In genomic region chr16:2516391-2517240, GRCh38 we compare ENCODE assay signal across 8 cellular contexts. TPM values are rescaled to one million over a fixed set of nuclear protein-coding genes. Genes with fewer than 3 reads are reported as not detected.
DNase-seq lines count a peak whose midpoint lies in the region; ATAC-seq, FAIRE-seq and TF ChIP-seq lines count a peak whose summit lies in the region.

No MANE protein-coding gene starts in this region.

- H3K4me2 ChIP-seq in endothelial cell of umbilical vein (ENCODE audit: insufficient read depth, low read length) (no peak overlapping the region), osteoblast (ENCODE audit: insufficient read depth, low read length) (peak overlapping the region; percentile 99)

- H3K4me3 ChIP-seq in Caco-2 (ENCODE audit: low read depth, low read length) (no peak overlapping the region), Peyer's patch (peak overlapping the region in 3 of 4 donors; percentile 13 to 33 (median 15)), endothelial cell of umbilical vein (replicated peaks in 1 of 3; ENCODE audit: insufficient read depth in 1 of 3, low read depth in 1 of 3, low read length in 3 of 3) (no peak overlapping the region), osteoblast (ENCODE audit: insufficient read depth, low read length) (peak overlapping the region; percentile 30)

- H3K27me3 ChIP-seq in Caco-2 (replicated peaks; ENCODE audit: control insufficient read depth, insufficient read depth, low read length) (no peaks in the 10 kb centered on the region), Peyer's patch (no peaks in the 10 kb centered on the region), endothelial cell of umbilical vein (ENCODE audit: control insufficient read depth in 2 of 2, insufficient read depth in 2 of 2, low read length in 2 of 2) (no peaks in the 10 kb centered on the region), osteoblast (ENCODE audit: insufficient read depth, low read length) (no peaks in the 10 kb centered on the region)

- intact Hi-C loops in Caco-2 (cut with micrococcal nuclease; ENCODE audit: unreplicated experiment): no loop called here
- intact Hi-C loops in endothelial cell of umbilical vein (cut with micrococcal nuclease): no loop called here

- peak overlapping the region; percentile 86 for H3K4me3 Mint-ChIP-seq in Caco-2 (ENCODE audit: unreplicated experiment)

- TF ChIP-seq POLR2A in Peyer's patch (IDR thresholded peaks at IDR 0.05) (no peak), endothelial cell of umbilical vein (IDR thresholded peaks at IDR 0.05; ENCODE audit: low read depth, low read length) (no peak)

- peak overlapping the region; percentile 88 to 100 (median 99) for H3K27ac ChIP-seq in Peyer's patch
- H3K27ac ChIP-seq in endothelial cell of umbilical vein (ENCODE audit: insufficient read depth, low read depth, low read length): no peak overlapping the region
- H3K27ac ChIP-seq in osteoblast (ENCODE audit: low read depth, low read length): peak overlapping the region; percentile 41

- peak; percentile 83 for FAIRE-seq in endothelial cell of umbilical vein (lab: Jason Lieb, UNC)

- dilution Hi-C loops in endothelial cell of umbilical vein (cut with MboI; ENCODE audit: extremely low pct_ligation_motif_present, low sequenced_read_pairs): no loop called here

- peaks cover 32% of the 10 kb centered on the region for H3K4me1 Mint-ChIP-seq in Caco-2 (ENCODE audit: low read depth, unreplicated experiment)

- H3K27me3 Mint-ChIP-seq in Caco-2 (ENCODE audit: insufficient read depth, unreplicated experiment): no peaks in the 10 kb centered on the region

- H3K27ac Mint-ChIP-seq in Caco-2 (ENCODE audit: unreplicated experiment): peak overlapping the region; percentile 87

- H3K4me1 ChIP-seq in Caco-2 (peaks cover 29% of the 10 kb centered on the region), Peyer's patch (peaks cover 0 to 77% (median 48%) of the 10 kb centered on the region in 4 donors), endothelial cell of umbilical vein (ENCODE audit: control insufficient read depth, extremely low read depth, insufficient read depth, low read length) (peaks cover 34% of the 10 kb centered on the region), osteoblast (ENCODE audit: insufficient read depth, low read length) (peaks cover 46% of the 10 kb centered on the region)

- POLR2A ChIA-PET in Caco-2 (lab: Charles Lee) (no interaction called here), endothelial cell of umbilical vein (lab: Charles Lee) (interaction anchor here (0.8 kb wide), 1 partner anchor 166 kb away, joined by 3 read pairs; the partner anchor contains the start of gene KCTD5)

- no peak overlapping the region for H3K9ac ChIP-seq in endothelial cell of umbilical vein (replicated peaks; ENCODE audit: extremely low read depth, insufficient read depth, low read length)

- DNase-seq in Caco-2: no peak
- DNase-seq in Peyer's patch: no peak
- DNase-seq in endothelial cell of umbilical vein (ENCODE audit: low read depth, low spot score): peak; percentile 23
- DNase-seq in osteoblast (ENCODE audit: insufficient read length, low spot score, missing footprints): peak; percentile 95
- DNase-seq in NCI-H2081 (lab: John Stamatoyannopoulos, UW): no peak

- H3K36me3 ChIP-seq in Caco-2 (ENCODE audit: control insufficient read depth, insufficient read depth, low read length) (peaks cover 3% of the 10 kb centered on the region), Peyer's patch (peaks cover 0 to 12% (median 0%) of the 10 kb centered on the region in 3 donors), endothelial cell of umbilical vein (ENCODE audit: control insufficient read depth in 2 of 2, extremely low read depth in 1 of 2, insufficient read depth in 2 of 2, low read length in 2 of 2) (peaks cover 0 to 2% of the 10 kb centered on the region in 2 experiments), osteoblast (ENCODE audit: insufficient read depth, low read length) (peaks cover 9% of the 10 kb centered on the region)

- TF ChIP-seq CTCF in Caco-2 (IDR thresholded peaks at IDR 0.05; ENCODE audit: insufficient read depth in 1 of 2, low read depth in 1 of 2, low read length in 1 of 2, severe bottlenecking in 1 of 2, unreplicated experiment in 1 of 2): no peak
- no peak for TF ChIP-seq CTCF in Peyer's patch (IDR thresholded peaks at IDR 0.05)
- TF ChIP-seq CTCF in endothelial cell of umbilical vein (IDR thresholded peaks at IDR 0.05; ENCODE audit: extremely low read depth in 1 of 2, insufficient read depth in 1 of 2, low read depth in 1 of 2, low read length in 2 of 2): no peak
- TF ChIP-seq CTCF in osteoblast (IDR thresholded peaks at IDR 0.05; ENCODE audit: extremely low read depth, low read depth, low read length): no peak

- peaks cover 72% of the 10 kb centered on the region for H3K36me3 Mint-ChIP-seq in Caco-2 (ENCODE audit: insufficient read depth, unreplicated experiment)

- BruUV-seq in Caco-2 (replicated peaks; lab: Mats Ljungman, UMichigan) (no TSS peak), endothelial cell of umbilical vein (replicated peaks; lab: Mats Ljungman, UMichigan) (no TSS peak)

- no peaks in the 10 kb centered on the region for H3K9me1 ChIP-seq in endothelial cell of umbilical vein (replicated peaks; ENCODE audit: control insufficient read depth, extremely low read depth, insufficient read depth, low read length)

- CTCF ChIA-PET in Caco-2 (lab: Charles Lee): no interaction called here
- CTCF ChIA-PET in endothelial cell of umbilical vein (lab: Charles Lee): interaction anchor here (1.1 kb wide), 1 partner anchor 15 kb away, joined by 4 read pairs; no protein-coding TSS in a partner anchor

- peaks cover 66% of the 10 kb centered on the region for H3K79me2 ChIP-seq in endothelial cell of umbilical vein (ENCODE audit: control insufficient read depth, insufficient read depth, low read length)
- peaks cover 72% of the 10 kb centered on the region for H3K79me2 ChIP-seq in osteoblast (ENCODE audit: insufficient read depth, low read length)

- H2AFZ ChIP-seq in endothelial cell of umbilical vein (ENCODE audit: low read depth, low read length): no peak overlapping the region
- H2AFZ ChIP-seq in osteoblast (ENCODE audit: low read length): no peak overlapping the region

- ATAC-seq in HG03378 (IDR thresholded peaks at IDR 0.05; ENCODE audit: unreplicated experiment): no peak
- no peak for ATAC-seq in GM21717 (IDR thresholded peaks at IDR 0.05; ENCODE audit: unreplicated experiment)
- ATAC-seq in GM21576 (IDR thresholded peaks at IDR 0.05; ENCODE audit: unreplicated experiment): no peak

- H3K9me3 Mint-ChIP-seq in Caco-2 (ENCODE audit: unreplicated experiment): no peaks in the 10 kb centered on the region

- H4K20me1 ChIP-seq in endothelial cell of umbilical vein (replicated peaks; ENCODE audit: control insufficient read depth, extremely low read depth, insufficient read depth, low read length): peaks cover 2% of the 10 kb centered on the region
- H4K20me1 ChIP-seq in osteoblast (ENCODE audit: insufficient read depth, low read length): peaks cover 57% of the 10 kb centered on the region

- no peaks in the 10 kb centered on the region for H3K9me3 ChIP-seq in Caco-2
- H3K9me3 ChIP-seq in Peyer's patch: no peaks in the 10 kb centered on the region
- H3K9me3 ChIP-seq in endothelial cell of umbilical vein (replicated peaks; ENCODE audit: control insufficient read depth, insufficient read depth, low read length): no peaks in the 10 kb centered on the region
- H3K9me3 ChIP-seq in osteoblast (ENCODE audit: low read depth, low read length): no peaks in the 10 kb centered on the region

RNA-seq across cellular contexts. Expression of gene ATP6V0C, which starts 2.9 kb away (rescaled TPM):
- 200 and 204 TPM in 2 replicates for total RNA-seq in Caco-2 (2022)
- 100 to 1,000 TPM in 2 of 4 donors, 10 to 100 TPM in 2; 27.2 to 116 (median 101) TPM for total RNA-seq in Peyer's patch
- 187 and 194 TPM in 2 replicates for total RNA-seq in endothelial cell of umbilical vein
- 122 and 146 TPM in 2 replicates for polyA plus RNA-seq in endothelial cell of umbilical vein
- polyA plus RNA-seq in endothelial cell of umbilical vein (2011; cell fraction: cytosol; rRNA removed): 82.0 and 82.5 TPM in 2 replicates
- 37.3 and 44.2 TPM in 2 replicates for polyA plus RNA-seq in endothelial cell of umbilical vein (2011; cell fraction: nucleus; rRNA removed)
- polyA plus RNA-seq in endothelial cell of umbilical vein (2012): 209 and 256 TPM in 2 replicates
- polyA minus RNA-seq in endothelial cell of umbilical vein: 31.4 and 43.3 TPM in 2 replicates
- polyA minus RNA-seq in endothelial cell of umbilical vein (2011; cell fraction: cytosol; rRNA and poly(A)+ RNA removed): 112 TPM
- 19.4 and 31.2 TPM in 2 replicates for polyA minus RNA-seq in endothelial cell of umbilical vein (2011; cell fraction: nucleus; rRNA and poly(A)+ RNA removed)
- 18.8 and 22.7 TPM in 2 replicates for total RNA-seq in osteoblast

RNA-seq across cellular contexts. Expression of gene AMDHD2, which starts 3.6 kb away (rescaled TPM):
- 62.3 and 67.2 TPM in 2 replicates for total RNA-seq in Caco-2 (2022)
- total RNA-seq in Peyer's patch: 100 to 1,000 TPM in 1 of 4 donors, 10 to 100 TPM in 3; 56.0 to 173 (median 83.8) TPM
- total RNA-seq in endothelial cell of umbilical vein: 54.5 and 59.5 TPM in 2 replicates
- polyA plus RNA-seq in endothelial cell of umbilical vein: 39.4 and 58.2 TPM in 2 replicates
- polyA plus RNA-seq in endothelial cell of umbilical vein (2011; cell fraction: cytosol; rRNA removed): 13.6 and 21.4 TPM in 2 replicates
- 188 and 225 TPM in 2 replicates for polyA plus RNA-seq in endothelial cell of umbilical vein (2011; cell fraction: nucleus; rRNA removed)
- 24.1 and 27.6 TPM in 2 replicates for polyA plus RNA-seq in endothelial cell of umbilical vein (2012)
- 22.5 and 34.3 TPM in 2 replicates for polyA minus RNA-seq in endothelial cell of umbilical vein
- 14.8 TPM for polyA minus RNA-seq in endothelial cell of umbilical vein (2011; cell fraction: cytosol; rRNA and poly(A)+ RNA removed)
- polyA minus RNA-seq in endothelial cell of umbilical vein (2011; cell fraction: nucleus; rRNA and poly(A)+ RNA removed): 46.0 and 79.6 TPM in 2 replicates
- total RNA-seq in osteoblast: 88.4 and 94.8 TPM in 2 replicates

RNA-seq across cellular contexts. Expression of gene CEMP1, which starts 14.6 kb away (rescaled TPM):
- 0.63 and 0.68 TPM in 2 replicates for total RNA-seq in Caco-2 (2022)
- 10 to 100 TPM in 1 of 4 donors, 1 to 10 TPM in 1, not detected in 2; 9.4 to 11.4 TPM for total RNA-seq in Peyer's patch
- total RNA-seq in endothelial cell of umbilical vein: not detected in 2 replicates
- not detected in 2 replicates for polyA plus RNA-seq in endothelial cell of umbilical vein
- not detected in 2 replicates for polyA plus RNA-seq in endothelial cell of umbilical vein (2011; cell fraction: cytosol; rRNA removed)
- polyA plus RNA-seq in endothelial cell of umbilical vein (2011; cell fraction: nucleus; rRNA removed): not detected in 2 replicates
- polyA plus RNA-seq in endothelial cell of umbilical vein (2012): 1.1 TPM in 1 of 2 replicates, not detected in the other
- not detected in 2 replicates for polyA minus RNA-seq in endothelial cell of umbilical vein
- not detected for polyA minus RNA-seq in endothelial cell of umbilical vein (2011; cell fraction: cytosol; rRNA and poly(A)+ RNA removed)
- polyA minus RNA-seq in endothelial cell of umbilical vein (2011; cell fraction: nucleus; rRNA and poly(A)+ RNA removed): not detected in 2 replicates
- not detected in 2 replicates for total RNA-seq in osteoblast

RNA-seq across cellular contexts. Expression of gene PDPK1, which starts 21.2 kb away (rescaled TPM):
- total RNA-seq in Caco-2 (2022): 60.5 and 69.8 TPM in 2 replicates
- 100 to 1,000 TPM in 1 of 4 donors, 10 to 100 TPM in 3; 38.8 to 128 (median 85.1) TPM for total RNA-seq in Peyer's patch
- total RNA-seq in endothelial cell of umbilical vein: 37.3 and 40.8 TPM in 2 replicates
- polyA plus RNA-seq in endothelial cell of umbilical vein: 19.9 and 22.4 TPM in 2 replicates
- polyA plus RNA-seq in endothelial cell of umbilical vein (2011; cell fraction: cytosol; rRNA removed): 24.6 and 26.6 TPM in 2 replicates
- 43.3 and 47.2 TPM in 2 replicates for polyA plus RNA-seq in endothelial cell of umbilical vein (2011; cell fraction: nucleus; rRNA removed)
- 23.8 and 24.9 TPM in 2 replicates for polyA plus RNA-seq in endothelial cell of umbilical vein (2012)
- polyA minus RNA-seq in endothelial cell of umbilical vein: 39.4 and 42.7 TPM in 2 replicates
- polyA minus RNA-seq in endothelial cell of umbilical vein (2011; cell fraction: cytosol; rRNA and poly(A)+ RNA removed): 17.0 TPM
- polyA minus RNA-seq in endothelial cell of umbilical vein (2011; cell fraction: nucleus; rRNA and poly(A)+ RNA removed): 26.3 and 30.0 TPM in 2 replicates
- total RNA-seq in osteoblast: 19.2 and 23.2 TPM in 2 replicates

RNA-seq across cellular contexts. Expression of gene TBC1D24, which starts 41.7 kb away (rescaled TPM):
- total RNA-seq in Caco-2 (2022) (20.8 and 22.6 TPM in 2 replicates), Peyer's patch (10 to 100 TPM in 3 of 4 donors, 1 to 10 TPM in 1; 5.6 to 16.2 (median 13.6) TPM), endothelial cell of umbilical vein (17.3 and 22.8 TPM in 2 replicates), osteoblast (15.9 and 16.6 TPM in 2 replicates)
- 8.1 and 10.6 TPM in 2 replicates for polyA plus RNA-seq in endothelial cell of umbilical vein
- 4.8 and 7.3 TPM in 2 replicates for polyA plus RNA-seq in endothelial cell of umbilical vein (2011; cell fraction: cytosol; rRNA removed)
- polyA plus RNA-seq in endothelial cell of umbilical vein (2011; cell fraction: nucleus; rRNA removed): 16.4 and 18.5 TPM in 2 replicates
- polyA plus RNA-seq in endothelial cell of umbilical vein (2012): 7.8 and 8.1 TPM in 2 replicates
- polyA minus RNA-seq in endothelial cell of umbilical vein: 12.4 and 16.1 TPM in 2 replicates
- 8.8 TPM for polyA minus RNA-seq in endothelial cell of umbilical vein (2011; cell fraction: cytosol; rRNA and poly(A)+ RNA removed)
- 8.9 and 10.8 TPM in 2 replicates for polyA minus RNA-seq in endothelial cell of umbilical vein (2011; cell fraction: nucleus; rRNA and poly(A)+ RNA removed)

Comparison
In these comparisons a context has a peak if more than half of its experiments do, and no peak if none do; other contexts are left out.
1. DNase-seq: peak in endothelial cell of umbilical vein (single experiment) and osteoblast (single experiment); none in Caco-2 (0 of 2), Peyer's patch (0 of 3) and NCI-H2081 (0 of 2).
2. H3K4me3 ChIP-seq: peak in Peyer's patch (3 of 4) and osteoblast (single experiment); none in Caco-2 (single experiment) and endothelial cell of umbilical vein (0 of 3).